8 cellular contexts compared by ENCODE assay signal in the genomic region with DNA sequence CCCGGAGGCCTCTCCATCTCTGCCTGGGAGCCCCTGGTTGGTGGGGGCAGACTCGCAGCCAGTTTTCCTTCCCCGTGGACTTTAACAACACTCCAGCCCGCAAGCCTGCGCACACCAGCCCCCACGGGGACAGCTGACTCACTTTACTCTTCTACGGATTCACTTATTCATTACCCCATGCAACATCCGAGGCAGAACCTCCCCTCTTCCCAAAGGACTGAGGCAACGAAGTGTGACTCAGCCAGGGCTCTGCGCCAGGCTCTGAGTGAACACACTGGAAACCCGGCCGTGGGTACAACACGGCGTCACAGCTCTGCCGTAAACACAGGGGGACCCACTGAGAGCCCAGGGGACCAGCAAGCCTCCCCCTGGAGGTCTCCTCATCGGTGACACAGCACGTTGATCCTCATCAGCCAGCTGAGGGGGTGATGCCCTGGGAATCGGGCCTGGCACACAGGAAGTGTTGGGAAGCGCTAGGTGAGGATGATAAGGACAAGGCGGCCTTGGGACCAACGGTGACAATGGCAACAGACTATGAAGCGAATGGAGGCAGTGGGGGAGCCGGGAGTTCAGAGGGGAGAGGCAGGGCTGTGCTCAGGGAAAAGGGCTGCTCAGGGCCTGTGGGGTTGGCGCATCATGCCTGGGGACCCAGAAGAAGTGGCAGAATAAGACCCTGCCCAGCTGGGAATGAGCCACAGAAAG. TPM values are rescaled to one million over a fixed set of nuclear protein-coding genes. Genes with fewer than 3 reads are reported as not detected.
A peak's percentile ranks its signal among the peaks of the same experiment; 100 is the strongest.
DNase-seq lines count a peak whose midpoint lies in the region; ATAC-seq lines count a peak whose summit lies in the region.

No MANE protein-coding gene starts in this region.

- H3K27me3 ChIP-seq in thymus (ENCODE audit: control insufficient read depth, insufficient read depth), result no peaks in the 10 kb centered on the region

- peak; percentile 76 for DNase-seq in activated CD4-positive, alpha-beta T cell treated with anti-CD3 and anti-CD28 coated beads for 48 hours
- DNase-seq in activated CD4-positive, alpha-beta T cell treated with anti-CD3 and anti-CD28 coated beads, Interleukin-2, amount 50 U/mL, for 1 hour, result no peak
- DNase-seq in T follicular helper cell (ENCODE audit: low read depth) (peak; percentile 58), dedifferentiated amniotic fluid mesenchymal stem cell (ENCODE audit: extremely low spot score) (peak; percentile 94), midbrain (lab: John Stamatoyannopoulos, UW) (peak; percentile 42), NCI-H146 treated with DMSO at 0.1 percent for 48 hours (lab: John Stamatoyannopoulos, UW; ENCODE audit: unreplicated experiment) (no peak)

- H3K4me1 ChIP-seq in thymus (ENCODE audit: control insufficient read depth, insufficient read depth, low read length), result peaks cover 3% of the 10 kb centered on the region

- H3K36me3 ChIP-seq in thymus (ENCODE audit: control insufficient read depth, insufficient read depth), result no peaks in the 10 kb centered on the region

- no peak for ATAC-seq in HG02981 (IDR thresholded peaks at IDR 0.05; ENCODE audit: unreplicated experiment)

- 82% methylated on average over 24 of the region's 24 CpGs for WGBS in thymus

- H3K9me3 ChIP-seq in thymus (ENCODE audit: control insufficient read depth), result no peaks in the 10 kb centered on the region

- H3K27ac ChIP-seq in thymus (ENCODE audit: low read depth), result peak overlapping the region; percentile 62

- no peak overlapping the region for H3K4me3 ChIP-seq in thymus (ENCODE audit: low read length)

RNA-seq across cellular contexts. Expression of a gene that starts 14.6 kb away (rescaled TPM):
- 145 TPM for polyA plus RNA-seq in thymus

RNA-seq across cellular contexts. Expression of a gene that starts 45.0 kb away (rescaled TPM):
- polyA plus RNA-seq in thymus, result 17.8 TPM

Comparison
In these comparisons a context has a peak if more than half of its experiments do, and no peak if none do; other contexts are left out.
1. DNase-seq: peak in activated CD4-positive, alpha-beta T cell treated with anti-CD3 and anti-CD28 coated beads for 48 hours (single experiment), T follicular helper cell (single experiment), dedifferentiated amniotic fluid mesenchymal stem cell (single experiment) and midbrain (single experiment); none in activated CD4-positive, alpha-beta T cell treated with anti-CD3 and anti-CD28 coated beads, Interleukin-2, amount 50 U/mL, for 1 hour (single experiment) and NCI-H146 treated with DMSO at 0.1 percent for 48 hours (single experiment).